In the genomic region with DNA sequence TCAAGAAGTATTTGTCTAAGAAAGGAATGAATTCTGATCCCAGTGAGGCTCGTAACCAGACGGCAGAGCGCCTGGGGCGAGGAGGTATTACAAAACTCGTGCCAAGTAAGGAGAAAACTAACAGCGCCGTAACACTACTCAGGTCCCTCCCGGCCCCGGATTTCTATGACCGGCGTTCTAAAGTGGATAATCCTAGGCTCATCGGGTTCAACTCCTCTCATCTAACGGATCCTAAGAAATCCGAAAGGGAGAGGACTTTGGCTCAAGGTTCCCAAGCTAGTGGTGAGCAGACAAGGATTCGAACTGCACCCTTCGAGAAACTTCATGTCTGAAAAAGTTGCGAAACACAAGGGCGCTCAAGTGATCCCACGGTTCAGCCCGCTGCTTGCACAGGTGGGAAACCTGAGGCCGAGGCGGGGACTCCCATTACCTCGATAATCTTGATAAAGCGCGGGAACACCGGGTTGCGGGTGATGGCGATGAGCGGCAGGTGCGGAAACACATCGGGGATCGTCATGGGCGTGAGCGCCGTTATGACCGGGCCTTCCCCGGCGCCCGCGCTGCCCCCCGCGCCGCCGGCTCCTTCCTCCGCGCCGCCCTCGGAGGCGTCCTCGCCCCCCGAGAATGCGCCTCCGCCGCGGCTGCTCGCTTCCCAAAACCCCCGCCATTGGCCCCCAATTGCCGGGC, we compare ENCODE assay signal across 8 cellular contexts. TPM values are rescaled to one million over a fixed set of nuclear protein-coding genes. Genes with fewer than 3 reads are reported as not detected.
A peak's percentile ranks its signal among the peaks of the same experiment; 100 is the strongest.
DNase-seq lines count a peak whose midpoint lies in the region; ATAC-seq, FAIRE-seq and TF ChIP-seq lines count a peak whose summit lies in the region.

No MANE protein-coding gene starts in this region.

- TF ChIP-seq CTCF in GM23338 (conservative IDR thresholded peaks at IDR 0.05; ENCODE audit: low read depth in 2 of 2), result no peak
- TF ChIP-seq CTCF in endothelial cell of umbilical vein (IDR thresholded peaks at IDR 0.05; ENCODE audit: extremely low read depth in 1 of 2, insufficient read depth in 1 of 2, low read depth in 1 of 2, low read length in 2 of 2), result no peak
- no peak for TF ChIP-seq CTCF in nephron (IDR thresholded peaks at IDR 0.05; ENCODE audit: unreplicated experiment in 3 of 3)

- H3K9me3 ChIP-seq in endothelial cell of umbilical vein (replicated peaks; ENCODE audit: control insufficient read depth, insufficient read depth, low read length), result no peaks in the 10 kb centered on the region

- no peaks in the 10 kb centered on the region for H3K9me2 ChIP-seq in GM23338 (ENCODE audit: insufficient read depth)

- CTCF ChIA-PET in endothelial cell of umbilical vein (lab: Charles Lee), result interaction anchor here (1.0 to 2.1 kb wide), 10 partner anchors 9 to 184 kb away, joined by 3 to 11 read pairs (median 4); partner anchors contain the start of genes NDUFA11, RPL36, SAFB and SAFB2

- DNase-seq in COLO829 (ENCODE audit: low spot score) (peak; percentile 13), GM23338 (ENCODE audit: low spot score) (peak; percentile 42), endothelial cell of umbilical vein (ENCODE audit: low read depth, low spot score) (peak; percentile 40), NCI-H524 treated with DMSO at 0.1 percent for 48 hours (lab: John Stamatoyannopoulos, UW) (no peak), iPS-NIHi11 (ENCODE audit: low spot score) (no peak)

- H3F3A ChIP-seq in GM23338 (replicated peaks; ENCODE audit: low read depth), result 0 out of 2 replicates have a peak, but pooled peaks cover 5% of the 10 kb centered on the region

- peaks cover 4% of the 10 kb centered on the region; the same call in 1 of the 2 replicates for H3K36me3 ChIP-seq in GM23338 (ENCODE audit: insufficient read depth)
- no peaks in the 10 kb centered on the region for H3K36me3 ChIP-seq in endothelial cell of umbilical vein (ENCODE audit: control insufficient read depth in 2 of 2, extremely low read depth in 1 of 2, insufficient read depth in 2 of 2, low read length in 2 of 2)

- no peak for TF ChIP-seq POLR2A in endothelial cell of umbilical vein (IDR thresholded peaks at IDR 0.05; ENCODE audit: low read depth, low read length)

- peak overlapping the region; percentile 99 for H3K27ac Mint-ChIP-seq in GM23338
- peak overlapping the region; percentile 56 to 98 (median 87) for H3K27ac Mint-ChIP-seq in nephron

- H3K79me2 ChIP-seq in GM23338 (replicated peaks; ENCODE audit: insufficient read depth) (peaks cover 53% of the 10 kb centered on the region), endothelial cell of umbilical vein (ENCODE audit: control insufficient read depth, insufficient read depth, low read length) (peaks cover 44% of the 10 kb centered on the region)

- H3K9me3 Mint-ChIP-seq in GM23338 (no peaks in the 10 kb centered on the region), nephron (no peaks in the 10 kb centered on the region)

- H3K4me1 ChIP-seq in GM23338 (ENCODE audit: insufficient read depth) (peaks cover 8% of the 10 kb centered on the region), endothelial cell of umbilical vein (ENCODE audit: control insufficient read depth, extremely low read depth, insufficient read depth, low read length) (peaks cover 15% of the 10 kb centered on the region)

- H3K4me2 ChIP-seq in GM23338 (peak overlapping the region; percentile 99), endothelial cell of umbilical vein (ENCODE audit: insufficient read depth, low read length) (peak overlapping the region; percentile 91)

- peak; percentile 70 for FAIRE-seq in endothelial cell of umbilical vein (lab: Jason Lieb, UNC)

- intact Hi-C loops in endothelial cell of umbilical vein (cut with micrococcal nuclease), result no loop called here

- POLR2A ChIA-PET in endothelial cell of umbilical vein (lab: Charles Lee), result interaction anchor here (0.6 to 1.1 kb wide), 4 partner anchors 12 to 72 kb away, joined by 3 to 4 read pairs (median 3); partner anchors contain the start of gene DUS3L

- dilution Hi-C loops in endothelial cell of umbilical vein (cut with MboI; ENCODE audit: extremely low pct_ligation_motif_present, low sequenced_read_pairs), result no loop called here

- peak overlapping the region; percentile 81 for H3K9ac ChIP-seq in endothelial cell of umbilical vein (replicated peaks; ENCODE audit: extremely low read depth, insufficient read depth, low read length)

- H3K36me3 Mint-ChIP-seq in GM23338 (ENCODE audit: low read depth) (peaks cover 33% of the 10 kb centered on the region), nephron (ENCODE audit: low read depth) (peaks cover 9% of the 10 kb centered on the region)

- ATAC-seq in GM23338 (no peak), SK-N-SH treated with all-trans-retinoic acid at 6 μM for 48 hours (no peak), GM21825 (IDR thresholded peaks at IDR 0.05; ENCODE audit: unreplicated experiment) (no peak)

- no peaks in the 10 kb centered on the region for H3K9me1 ChIP-seq in endothelial cell of umbilical vein (replicated peaks; ENCODE audit: control insufficient read depth, extremely low read depth, insufficient read depth, low read length)

- peaks cover 15% of the 10 kb centered on the region for H3K4me1 Mint-ChIP-seq in GM23338
- H3K4me1 Mint-ChIP-seq in nephron, result peaks cover 9% of the 10 kb centered on the region

- peak overlapping the region; percentile 98 for H3K4me3 Mint-ChIP-seq in GM23338
- H3K4me3 Mint-ChIP-seq in nephron, result peak overlapping the region; percentile 94 to 96 (median 94)

- H3K27me3 Mint-ChIP-seq in GM23338 (ENCODE audit: insufficient read depth, low read depth, poor library complexity) (peaks cover 22% of the 10 kb centered on the region), nephron (ENCODE audit: low read depth) (no peaks in the 10 kb centered on the region)

- BruUV-seq in endothelial cell of umbilical vein (replicated peaks; lab: Mats Ljungman, UMichigan), result TSS peak; percentile 57

- H3K27me3 ChIP-seq in GM23338 (ENCODE audit: insufficient read depth) (no peaks in the 10 kb centered on the region), endothelial cell of umbilical vein (ENCODE audit: control insufficient read depth in 2 of 2, insufficient read depth in 2 of 2, low read length in 2 of 2) (no peaks in the 10 kb centered on the region)

- H2AFZ ChIP-seq in GM23338 (no peak overlapping the region), endothelial cell of umbilical vein (ENCODE audit: low read depth, low read length) (no peak overlapping the region)

- peak overlapping the region; percentile 88 for H3K4me3 ChIP-seq in GM23338
- H3K4me3 ChIP-seq in endothelial cell of umbilical vein (replicated peaks in 1 of 3; ENCODE audit: insufficient read depth in 1 of 3, low read depth in 1 of 3, low read length in 3 of 3), result peak overlapping the region; percentile 52 to 79 (median 75)

- H3K27ac ChIP-seq in GM23338 (ENCODE audit: low read depth) (peak overlapping the region; percentile 89), endothelial cell of umbilical vein (ENCODE audit: insufficient read depth, low read depth, low read length) (peak overlapping the region; percentile 85)

- H4K20me1 ChIP-seq in GM23338 (replicated peaks; ENCODE audit: insufficient read depth) (peaks cover 24% of the 10 kb centered on the region), endothelial cell of umbilical vein (replicated peaks; ENCODE audit: control insufficient read depth, extremely low read depth, insufficient read depth, low read length) (no peaks in the 10 kb centered on the region)

RNA-seq across cellular contexts. Expression of gene LONP1, which starts 0.5 kb away (rescaled TPM):
- 123 and 137 TPM in 2 replicates for total RNA-seq in GM23338 (2014; rRNA removed; shearing (Covaris generic))
- polyA plus RNA-seq in GM23338 (2016; fragmentation: Nextera tagmentation; extraction: Ambion mirVana), result 64.5 and 68.6 TPM in 2 replicates
- 95.1 and 95.7 TPM in 2 replicates for total RNA-seq in endothelial cell of umbilical vein
- polyA plus RNA-seq in endothelial cell of umbilical vein, result 70.0 and 89.2 TPM in 2 replicates
- 41.1 and 58.7 TPM in 2 replicates for polyA plus RNA-seq in endothelial cell of umbilical vein (2011; cell fraction: cytosol; rRNA removed)
- polyA plus RNA-seq in endothelial cell of umbilical vein (2011; cell fraction: nucleus; rRNA removed), result 98.8 and 102 TPM in 2 replicates
- polyA plus RNA-seq in endothelial cell of umbilical vein (2012), result 50.8 and 65.0 TPM in 2 replicates
- polyA minus RNA-seq in endothelial cell of umbilical vein, result 35.4 and 48.9 TPM in 2 replicates
- 67.5 TPM for polyA minus RNA-seq in endothelial cell of umbilical vein (2011; cell fraction: cytosol; rRNA and poly(A)+ RNA removed)
- 23.9 and 39.0 TPM in 2 replicates for polyA minus RNA-seq in endothelial cell of umbilical vein (2011; cell fraction: nucleus; rRNA and poly(A)+ RNA removed)

RNA-seq across cellular contexts. Expression of gene CATSPERD, which starts 1.0 kb away (rescaled TPM):
- total RNA-seq in GM23338 (2014; rRNA removed; shearing (Covaris generic)), result 0.17 TPM in 1 of 2 replicates, not detected in the other
- polyA plus RNA-seq in GM23338 (2016; fragmentation: Nextera tagmentation; extraction: Ambion mirVana) (0.56 TPM in 1 of 2 replicates, not detected in the other), endothelial cell of umbilical vein (not detected in 2 replicates)
- not detected in 2 replicates for total RNA-seq in endothelial cell of umbilical vein
- polyA plus RNA-seq in endothelial cell of umbilical vein (2011; cell fraction: cytosol; rRNA removed), result not detected in 2 replicates
- polyA plus RNA-seq in endothelial cell of umbilical vein (2011; cell fraction: nucleus; rRNA removed), result not detected in 2 replicates
- polyA plus RNA-seq in endothelial cell of umbilical vein (2012), result not detected in 2 replicates
- not detected in 2 replicates for polyA minus RNA-seq in endothelial cell of umbilical vein
- polyA minus RNA-seq in endothelial cell of umbilical vein (2011; cell fraction: cytosol; rRNA and poly(A)+ RNA removed), result not detected
- not detected in 2 replicates for polyA minus RNA-seq in endothelial cell of umbilical vein (2011; cell fraction: nucleus; rRNA and poly(A)+ RNA removed)

RNA-seq across cellular contexts. Expression of gene RPL36, which starts 29.3 kb away (rescaled TPM):
- total RNA-seq in GM23338 (2014; rRNA removed; shearing (Covaris generic)), result 575 and 895 TPM in 2 replicates
- polyA plus RNA-seq in GM23338 (2016; fragmentation: Nextera tagmentation; extraction: Ambion mirVana), result 3,204 and 3,480 TPM in 2 replicates
- 944 and 1,033 TPM in 2 replicates for total RNA-seq in endothelial cell of umbilical vein
- polyA plus RNA-seq in endothelial cell of umbilical vein, result 835 and 1,084 TPM in 2 replicates
- polyA plus RNA-seq in endothelial cell of umbilical vein (2011; cell fraction: cytosol; rRNA removed), result 561 and 877 TPM in 2 replicates
- polyA plus RNA-seq in endothelial cell of umbilical vein (2011; cell fraction: nucleus; rRNA removed), result 224 and 232 TPM in 2 replicates
- polyA plus RNA-seq in endothelial cell of umbilical vein (2012), result 1,177 and 1,852 TPM in 2 replicates
- 208 and 264 TPM in 2 replicates for polyA minus RNA-seq in endothelial cell of umbilical vein
- 889 TPM for polyA minus RNA-seq in endothelial cell of umbilical vein (2011; cell fraction: cytosol; rRNA and poly(A)+ RNA removed)
- 50.3 and 106 TPM in 2 replicates for polyA minus RNA-seq in endothelial cell of umbilical vein (2011; cell fraction: nucleus; rRNA and poly(A)+ RNA removed)

RNA-seq across cellular contexts. Expression of gene HSD11B1L, which starts 38.6 kb away (rescaled TPM):
- total RNA-seq in GM23338 (2014; rRNA removed; shearing (Covaris generic)), result 12.9 and 14.6 TPM in 2 replicates
- polyA plus RNA-seq in GM23338 (2016; fragmentation: Nextera tagmentation; extraction: Ambion mirVana) (17.8 and 18.4 TPM in 2 replicates), endothelial cell of umbilical vein (9.1 and 10.2 TPM in 2 replicates)
- total RNA-seq in endothelial cell of umbilical vein, result 4.4 and 5.0 TPM in 2 replicates
- 4.9 and 6.1 TPM in 2 replicates for polyA plus RNA-seq in endothelial cell of umbilical vein (2011; cell fraction: cytosol; rRNA removed)
- 4.1 and 4.4 TPM in 2 replicates for polyA plus RNA-seq in endothelial cell of umbilical vein (2011; cell fraction: nucleus; rRNA removed)
- 4.2 and 11.2 TPM in 2 replicates for polyA plus RNA-seq in endothelial cell of umbilical vein (2012)
- polyA minus RNA-seq in endothelial cell of umbilical vein, result 2.0 and 2.1 TPM in 2 replicates
- not detected for polyA minus RNA-seq in endothelial cell of umbilical vein (2011; cell fraction: cytosol; rRNA and poly(A)+ RNA removed)
- 2.3 TPM in 1 of 2 replicates, not detected in the other for polyA minus RNA-seq in endothelial cell of umbilical vein (2011; cell fraction: nucleus; rRNA and poly(A)+ RNA removed)

RNA-seq across cellular contexts. Expression of gene MICOS13, which starts 39.1 kb away (rescaled TPM):
- 9.1 and 15.5 TPM in 2 replicates for total RNA-seq in GM23338 (2014; rRNA removed; shearing (Covaris generic))
- polyA plus RNA-seq in GM23338 (2016; fragmentation: Nextera tagmentation; extraction: Ambion mirVana) (54.6 and 63.8 TPM in 2 replicates), endothelial cell of umbilical vein (86.1 and 115 TPM in 2 replicates)
- 53.0 and 55.3 TPM in 2 replicates for total RNA-seq in endothelial cell of umbilical vein
- polyA plus RNA-seq in endothelial cell of umbilical vein (2011; cell fraction: cytosol; rRNA removed), result 38.6 and 56.1 TPM in 2 replicates
- 12.5 and 16.9 TPM in 2 replicates for polyA plus RNA-seq in endothelial cell of umbilical vein (2011; cell fraction: nucleus; rRNA removed)
- 41.0 and 68.2 TPM in 2 replicates for polyA plus RNA-seq in endothelial cell of umbilical vein (2012)
- polyA minus RNA-seq in endothelial cell of umbilical vein, result 11.8 and 15.2 TPM in 2 replicates
- polyA minus RNA-seq in endothelial cell of umbilical vein (2011; cell fraction: cytosol; rRNA and poly(A)+ RNA removed), result 14.3 TPM
- 2.9 and 4.7 TPM in 2 replicates for polyA minus RNA-seq in endothelial cell of umbilical vein (2011; cell fraction: nucleus; rRNA and poly(A)+ RNA removed)

Comparison
In these comparisons a context has a peak if more than half of its experiments do, and no peak if none do; other contexts are left out.
1. DNase-seq: peak in COLO829 (single experiment), GM23338 (single experiment) and endothelial cell of umbilical vein (single experiment); none in NCI-H524 treated with DMSO at 0.1 percent for 48 hours (single experiment) and iPS-NIHi11 (single experiment).